ENCODE assay signal across 9 cellular contexts in genomic region chr1:16173447-16174260, GRCh38. TPM values are rescaled to one million over a fixed set of nuclear protein-coding genes. Genes with fewer than 3 reads are reported as not detected.
DNase-seq lines count a peak whose midpoint lies in the region; ATAC-seq and TF ChIP-seq lines count a peak whose summit lies in the region.
"Had no signal": no experiment of that assay in that cellular context is flagged by ENCODE, and none has a peak within 500 bp of the region (broad histone marks: within the 10 kb centered on the region; RNA-seq: fewer than 3 reads in every experiment).

No MANE protein-coding gene starts in this region.

- no peaks in the 10 kb centered on the region for H3K9me3 Mint-ChIP-seq in endodermal cell
- peaks cover 3% of the 10 kb centered on the region for H3K9me3 Mint-ChIP-seq in nephron progenitor cell
- no peaks in the 10 kb centered on the region for H3K9me3 Mint-ChIP-seq in CD4-positive, alpha-beta memory T cell

- BruUV-seq in PC-3 (replicated peaks; lab: Mats Ljungman, UMichigan): TSS peak; percentile 48

- H4K20me1 ChIP-seq in PC-3 (ENCODE audit: low read length): no peaks in the 10 kb centered on the region

- TF ChIP-seq CTCF in C4-2B (conservative IDR thresholded peaks at IDR 0.05) (no peak), PC-3 (conservative IDR thresholded peaks at IDR 0.05; ENCODE audit: low read depth, low read length) (no peak), endodermal cell (conservative IDR thresholded peaks at IDR 0.05) (no peak), nephron progenitor cell (IDR thresholded peaks at IDR 0.05) (no peak)

- peak; percentile 78 for ATAC-seq in PC-3

- H3K9ac ChIP-seq in PC-3 (ENCODE audit: low read length) (peak overlapping the region; percentile 71), endodermal cell (ENCODE audit: extremely low read depth, low read length, poor library complexity, severe bottlenecking) (no peak overlapping the region)

- no peaks in the 10 kb centered on the region for H3K9me3 ChIP-seq in PC-3 (ENCODE audit: low read length)
- H3K9me3 ChIP-seq in endodermal cell (ENCODE audit: control insufficient read depth, low read length): no peaks in the 10 kb centered on the region
- no peaks in the 10 kb centered on the region for H3K9me3 ChIP-seq in CD4-positive, alpha-beta memory T cell (ENCODE audit: control insufficient read depth in 1 of 2, low read length in 2 of 2)

- H2AFZ ChIP-seq in PC-3 (ENCODE audit: low read length): no peak overlapping the region

- H3F3A ChIP-seq in PC-3 (ENCODE audit: low read length, unreplicated experiment): peaks cover 6% of the 10 kb centered on the region

- WGBS in endodermal cell (ENCODE audit: insufficient coverage in 1 of 2, insufficient read length in 1 of 2), 2 experiments: 84 to 100% methylated on average over 1 to 12 of the region's 12 CpGs

- DNase-seq in PC-3 (peak; percentile 98), endodermal cell (peak; percentile 80), nephron progenitor cell (no peak), SHP77 treated with DMSO at 0.1 percent for 48 hours (lab: John Stamatoyannopoulos, UW) (no peak), KG1 (lab: John Stamatoyannopoulos, UW) (no peak), HuH-7.5 (ENCODE audit: low spot score) (no peak)
- DNase-seq in CD4-positive, alpha-beta memory T cell: no peak
- DNase-seq: NCI-H774 had no signal

- H3K27me3 Mint-ChIP-seq in endodermal cell (ENCODE audit: insufficient read depth) (no peaks in the 10 kb centered on the region), nephron progenitor cell (ENCODE audit: low read depth, poor library complexity) (no peaks in the 10 kb centered on the region)
- H3K27me3 Mint-ChIP-seq in CD4-positive, alpha-beta memory T cell: peaks cover 0 to 2% of the 10 kb centered on the region in 2 donors

- peak overlapping the region; percentile 55 for H3K27ac Mint-ChIP-seq in endodermal cell
- H3K27ac Mint-ChIP-seq in nephron progenitor cell: peak overlapping the region; percentile 77
- no peak overlapping the region for H3K27ac Mint-ChIP-seq in CD4-positive, alpha-beta memory T cell

- peaks cover 17% of the 10 kb centered on the region for H3K4me1 Mint-ChIP-seq in endodermal cell
- peaks cover 45% of the 10 kb centered on the region for H3K4me1 Mint-ChIP-seq in nephron progenitor cell
- H3K4me1 Mint-ChIP-seq in CD4-positive, alpha-beta memory T cell: peaks cover 5 to 17% (median 9%) of the 10 kb centered on the region in 4 donors

- H3K36me3 ChIP-seq in PC-3 (ENCODE audit: low read depth, low read length): no peaks in the 10 kb centered on the region
- no peaks in the 10 kb centered on the region for H3K36me3 ChIP-seq in endodermal cell (ENCODE audit: control insufficient read depth, insufficient read depth, low read length)
- no peaks in the 10 kb centered on the region for H3K36me3 ChIP-seq in CD4-positive, alpha-beta memory T cell (ENCODE audit: insufficient read depth, low read length)

- H3K4me1 ChIP-seq in PC-3 (ENCODE audit: insufficient read depth, low read length): peaks cover 79% of the 10 kb centered on the region
- H3K4me1 ChIP-seq in endodermal cell (ENCODE audit: control insufficient read depth, insufficient read depth, low read length): peaks cover 7% of the 10 kb centered on the region
- peaks cover 9% of the 10 kb centered on the region for H3K4me1 ChIP-seq in CD4-positive, alpha-beta memory T cell (ENCODE audit: insufficient read depth, low read length)

- H3K27me3 ChIP-seq in PC-3 (ENCODE audit: low read length) (no peaks in the 10 kb centered on the region), endodermal cell (ENCODE audit: control insufficient read depth, insufficient read depth, low read length, poor library complexity, severe bottlenecking) (no peaks in the 10 kb centered on the region)
- H3K27me3 ChIP-seq in CD4-positive, alpha-beta memory T cell (ENCODE audit: insufficient read depth, low read length): no peaks in the 10 kb centered on the region

- H3K27ac ChIP-seq in C4-2B: peak overlapping the region; percentile 96
- H3K27ac ChIP-seq in PC-3 (ENCODE audit: low read length): peak overlapping the region; percentile 91
- H3K27ac ChIP-seq in endodermal cell (ENCODE audit: low read depth, low read length): no peak overlapping the region
- H3K27ac ChIP-seq in CD4-positive, alpha-beta memory T cell (ENCODE audit: low read depth, low read length): no peak overlapping the region

- POLR2A ChIA-PET in PC-3 (lab: Charles Lee; ENCODE audit: unreplicated experiment): interaction anchor here (0.5 to 1.0 kb wide), 5 partner anchors 8 to 26 kb away, joined by 3 to 5 read pairs (median 4); no protein-coding TSS in a partner anchor
- POLR2A ChIA-PET in CD4-positive, alpha-beta memory T cell (lab: Charles Lee; ENCODE audit: partially characterized antibody): no interaction called here

- intact Hi-C loops in PC-3 (cut with micrococcal nuclease): no loop called here
- intact Hi-C loops in CD4-positive, alpha-beta memory T cell (cut with micrococcal nuclease): no loop called here

- H3K4me3 ChIP-seq in PC-3 (ENCODE audit: low read length) (peak overlapping the region; percentile 3; the same call in 1 of the 2 replicates), endodermal cell (ENCODE audit: low read length) (no peak overlapping the region)
- H3K4me3 ChIP-seq in CD4-positive, alpha-beta memory T cell (ENCODE audit: low read length in 2 of 2): no peak overlapping the region

- H3K36me3 Mint-ChIP-seq in endodermal cell (ENCODE audit: low read depth) (no peaks in the 10 kb centered on the region), nephron progenitor cell (ENCODE audit: low read depth) (no peaks in the 10 kb centered on the region)
- H3K36me3 Mint-ChIP-seq in CD4-positive, alpha-beta memory T cell: no peaks in the 10 kb centered on the region

- H3K4me2 ChIP-seq in PC-3 (ENCODE audit: low read length): peak overlapping the region; percentile 67

- CTCF ChIA-PET in PC-3 (lab: Charles Lee): no interaction called here
- CTCF ChIA-PET in CD4-positive, alpha-beta memory T cell (lab: Charles Lee; ENCODE audit: partially characterized antibody): interaction anchor here (1.8 kb wide), 1 partner anchor 94 kb away, joined by 5 read pairs; no protein-coding TSS in a partner anchor

- H3K9me2 ChIP-seq in PC-3 (replicated peaks; ENCODE audit: low read length): no peaks in the 10 kb centered on the region

- H3K79me2 ChIP-seq in PC-3 (ENCODE audit: low read length): peaks cover 37% of the 10 kb centered on the region

- H3K4me3 Mint-ChIP-seq in endodermal cell (no peak overlapping the region), nephron progenitor cell (no peak overlapping the region)
- no peak overlapping the region for H3K4me3 Mint-ChIP-seq in CD4-positive, alpha-beta memory T cell

RNA-seq across cellular contexts. Expression of gene EPHA2, which starts 17.8 kb away (rescaled TPM):
- total RNA-seq in PC-3 (2014; rRNA removed): 459 and 567 TPM in 2 replicates
- total RNA-seq in endodermal cell: 10 to 100 TPM; 56.5 to 64.3 TPM
- polyA plus RNA-seq in endodermal cell (2013, experiment 1 of 2): 56.0 TPM
- polyA plus RNA-seq in endodermal cell (2013, experiment 2 of 2): 56.3 TPM
- total RNA-seq in CD4-positive, alpha-beta memory T cell: not detected
- polyA plus RNA-seq in CD4-positive, alpha-beta memory T cell: not detected

RNA-seq across cellular contexts. Expression of gene ARHGEF19, which starts 38.8 kb away (rescaled TPM):
- total RNA-seq in PC-3 (2014; rRNA removed) (13.8 and 28.1 TPM in 2 replicates), endodermal cell (10 to 100 TPM; 14.8 to 17.5 TPM)
- 10.2 TPM for polyA plus RNA-seq in endodermal cell (2013, experiment 1 of 2)
- 10.8 TPM for polyA plus RNA-seq in endodermal cell (2013, experiment 2 of 2)
- total RNA-seq in CD4-positive, alpha-beta memory T cell: 10 to 100 TPM; 13.1 to 16.7 TPM
- 10 to 100 TPM in 1 of 2 donors, 1 to 10 TPM in 1; 7.6 to 11.2 TPM for polyA plus RNA-seq in CD4-positive, alpha-beta memory T cell

Comparison
In these comparisons a context has a peak if more than half of its experiments do, and no peak if none do; other contexts are left out.
1. H3K27ac ChIP-seq: peak in C4-2B (single experiment) and PC-3 (single experiment); none in endodermal cell (single experiment) and CD4-positive, alpha-beta memory T cell (single experiment).
2. DNase-seq: peak in PC-3 (single experiment) and endodermal cell (single experiment); none in nephron progenitor cell (single experiment), CD4-positive, alpha-beta memory T cell (0 of 5), SHP77 treated with DMSO at 0.1 percent for 48 hours (single experiment), KG1 (single experiment) and HuH-7.5 (single experiment).
3. H3K27ac Mint-ChIP-seq: peak in endodermal cell (single experiment) and nephron progenitor cell (single experiment); none in CD4-positive, alpha-beta memory T cell (0 of 7).
4. RNA of gene EPHA2, which starts 17.8 kb away (total RNA-seq): 459 to 567 TPM in PC-3 and 56.5 to 64.3 TPM in endodermal cell; not detected in CD4-positive, alpha-beta memory T cell; every median in the first group is over 10 times any median in the second.